ENCODE assay signal across 1 cellular context in genomic region chr7:34389332-34390078, GRCh38.
TF ChIP-seq lines count a peak whose summit lies in the region.

No MANE protein-coding gene starts in this region.

TF ChIP-seq in WTC11, 78 proteins besides CTCF, POLR2A, EP300 and RAD21 (continued from another document):
- no peak for TF ChIP-seq ATF6 (CRISPR knock-in tag; IDR thresholded peaks at IDR 0.05)
- TF ChIP-seq, protein P1, sequence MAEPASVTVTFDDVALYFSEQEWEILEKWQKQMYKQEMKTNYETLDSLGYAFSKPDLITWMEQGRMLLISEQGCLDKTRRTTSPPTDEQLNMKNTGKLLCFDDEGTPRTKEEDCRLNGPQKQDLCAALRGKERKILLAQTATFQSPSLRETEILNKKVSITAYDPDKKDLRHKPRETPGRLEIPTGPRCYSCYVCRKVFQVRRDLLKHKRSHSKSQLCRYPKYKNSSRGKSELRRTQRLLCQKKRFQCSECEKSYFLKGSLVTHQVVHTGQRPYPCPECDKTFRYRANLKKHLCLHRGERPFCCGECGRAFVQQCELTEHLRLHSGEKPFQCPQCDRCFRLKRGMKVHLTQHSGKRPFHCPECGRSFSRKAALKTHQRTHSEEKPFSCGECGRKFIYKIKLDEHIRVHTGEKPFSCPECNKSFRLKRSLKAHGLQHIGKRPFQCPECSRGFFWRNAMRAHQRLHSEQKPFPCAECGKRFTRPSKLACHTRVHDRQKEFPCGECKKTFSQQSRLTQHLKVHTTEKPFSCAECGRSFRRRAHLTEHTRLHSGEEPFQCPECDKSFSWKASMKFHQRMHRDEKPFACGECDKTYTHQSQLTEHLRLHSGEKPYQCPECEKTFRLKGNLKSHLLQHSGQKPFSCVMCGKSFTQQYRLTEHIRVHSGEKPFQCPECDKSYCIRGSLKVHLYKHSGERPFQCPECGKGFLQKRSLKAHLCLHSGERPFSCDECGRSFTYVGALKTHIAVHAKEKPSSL (CRISPR knock-in tag; conservative IDR thresholded peaks at IDR 0.05), result no peak
- TF ChIP-seq, protein P2, sequence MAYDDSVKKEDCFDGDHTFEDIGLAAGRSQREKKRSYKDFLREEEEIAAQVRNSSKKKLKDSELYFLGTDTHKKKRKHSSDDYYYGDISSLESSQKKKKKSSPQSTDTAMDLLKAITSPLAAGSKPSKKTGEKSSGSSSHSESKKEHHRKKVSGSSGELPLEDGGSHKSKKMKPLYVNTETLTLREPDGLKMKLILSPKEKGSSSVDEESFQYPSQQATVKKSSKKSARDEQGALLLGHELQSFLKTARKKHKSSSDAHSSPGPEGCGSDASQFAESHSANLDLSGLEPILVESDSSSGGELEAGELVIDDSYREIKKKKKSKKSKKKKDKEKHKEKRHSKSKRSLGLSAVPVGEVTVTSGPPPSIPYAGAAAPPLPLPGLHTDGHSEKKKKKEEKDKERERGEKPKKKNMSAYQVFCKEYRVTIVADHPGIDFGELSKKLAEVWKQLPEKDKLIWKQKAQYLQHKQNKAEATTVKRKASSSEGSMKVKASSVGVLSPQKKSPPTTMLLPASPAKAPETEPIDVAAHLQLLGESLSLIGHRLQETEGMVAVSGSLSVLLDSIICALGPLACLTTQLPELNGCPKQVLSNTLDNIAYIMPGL (CRISPR knock-in tag; IDR thresholded peaks at IDR 0.05), result no peak
- no peak for TF ChIP-seq HMGA2 (CRISPR knock-in tag; IDR thresholded peaks at IDR 0.05)
- no peak for TF ChIP-seq ETV6 (CRISPR knock-in tag; IDR thresholded peaks at IDR 0.05)
- no peak for TF ChIP-seq SMAD3 (CRISPR knock-in tag; IDR thresholded peaks at IDR 0.05; ENCODE audit: borderline replicate concordance)
- TF ChIP-seq, protein P3, sequence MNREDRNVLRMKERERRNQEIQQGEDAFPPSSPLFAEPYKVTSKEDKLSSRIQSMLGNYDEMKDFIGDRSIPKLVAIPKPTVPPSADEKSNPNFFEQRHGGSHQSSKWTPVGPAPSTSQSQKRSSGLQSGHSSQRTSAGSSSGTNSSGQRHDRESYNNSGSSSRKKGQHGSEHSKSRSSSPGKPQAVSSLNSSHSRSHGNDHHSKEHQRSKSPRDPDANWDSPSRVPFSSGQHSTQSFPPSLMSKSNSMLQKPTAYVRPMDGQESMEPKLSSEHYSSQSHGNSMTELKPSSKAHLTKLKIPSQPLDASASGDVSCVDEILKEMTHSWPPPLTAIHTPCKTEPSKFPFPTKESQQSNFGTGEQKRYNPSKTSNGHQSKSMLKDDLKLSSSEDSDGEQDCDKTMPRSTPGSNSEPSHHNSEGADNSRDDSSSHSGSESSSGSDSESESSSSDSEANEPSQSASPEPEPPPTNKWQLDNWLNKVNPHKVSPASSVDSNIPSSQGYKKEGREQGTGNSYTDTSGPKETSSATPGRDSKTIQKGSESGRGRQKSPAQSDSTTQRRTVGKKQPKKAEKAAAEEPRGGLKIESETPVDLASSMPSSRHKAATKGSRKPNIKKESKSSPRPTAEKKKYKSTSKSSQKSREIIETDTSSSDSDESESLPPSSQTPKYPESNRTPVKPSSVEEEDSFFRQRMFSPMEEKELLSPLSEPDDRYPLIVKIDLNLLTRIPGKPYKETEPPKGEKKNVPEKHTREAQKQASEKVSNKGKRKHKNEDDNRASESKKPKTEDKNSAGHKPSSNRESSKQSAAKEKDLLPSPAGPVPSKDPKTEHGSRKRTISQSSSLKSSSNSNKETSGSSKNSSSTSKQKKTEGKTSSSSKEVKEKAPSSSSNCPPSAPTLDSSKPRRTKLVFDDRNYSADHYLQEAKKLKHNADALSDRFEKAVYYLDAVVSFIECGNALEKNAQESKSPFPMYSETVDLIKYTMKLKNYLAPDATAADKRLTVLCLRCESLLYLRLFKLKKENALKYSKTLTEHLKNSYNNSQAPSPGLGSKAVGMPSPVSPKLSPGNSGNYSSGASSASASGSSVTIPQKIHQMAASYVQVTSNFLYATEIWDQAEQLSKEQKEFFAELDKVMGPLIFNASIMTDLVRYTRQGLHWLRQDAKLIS (CRISPR knock-in tag; IDR thresholded peaks at IDR 0.05; ENCODE audit: borderline replicate concordance), result no peak
- TF ChIP-seq E2F4 (CRISPR knock-in tag; IDR thresholded peaks at IDR 0.05; ENCODE audit: borderline replicate concordance, low read depth), result no peak
- no peak for TF ChIP-seq GABPB1 (CRISPR knock-in tag; IDR thresholded peaks at IDR 0.05)
TF ChIP-seq in WTC11: peak in this region for 0.
